Comparison of ENCODE assay signal across 23 cellular contexts in genomic region chr15:69910511-69910910, GRCh38.
"Had no signal": no experiment of that assay in that cellular context is flagged by ENCODE, and none has a peak within 500 bp of the region (broad histone marks: within the 10 kb centered on the region; RNA-seq: fewer than 3 reads in every experiment).

No MANE protein-coding gene starts in this region.

- H3K36me3 Mint-ChIP-seq: activated CD4-positive, alpha-beta memory T cell treated with anti-CD3 and anti-CD28 coated beads for 36 hours; activated naive CD8-positive, alpha-beta T cell treated with anti-CD3 and anti-CD28 coated beads, Interleukin-2, amount 10 ng/mL, durations not matched to agents 7 days and 5 days; T-cell had no signal

- H3K27me3 ChIP-seq: adrenal gland had no signal

- H3K36me3 ChIP-seq: adrenal gland had no signal

- DNase-seq: activated CD4-positive, alpha-beta memory T cell treated with anti-CD3 and anti-CD28 coated beads for 36 hours; activated CD4-positive, alpha-beta T cell treated with anti-CD3 and anti-CD28 coated beads, Interleukin-2, amount 10 ng/mL, durations not matched to agents 7 days and 5 days; activated CD4-positive, CD25-positive, alpha-beta regulatory T cell; activated CD8-positive, alpha-beta memory T cell treated with anti-CD3 and anti-CD28 coated beads for 24 hours; activated gamma-delta T cell; activated naive CD4-positive, alpha-beta T cell treated with anti-CD3 and anti-CD28 coated beads for 36 hours; activated naive CD8-positive, alpha-beta T cell treated with anti-CD3 and anti-CD28 coated beads, Interleukin-2, amount 10 ng/mL, durations not matched to agents 7 days and 5 days; activated T-cell treated with anti-CD3 and anti-CD28 coated beads, Interleukin-2, amount 50 U/mL, for 4 hours; adrenal gland; anterior cingulate cortex; central memory CD4-positive, alpha-beta T cell; KG1; NCI-H2029; NCI-H2107; NCI-H2171 treated with DMSO at 0.1 percent for 48 hours; NCI-H524; OCI-M1; RPMI8226; T-cell had no signal

- H3K9me3 ChIP-seq: adrenal gland had no signal

- H3K4me1 Mint-ChIP-seq: activated CD4-positive, alpha-beta T cell treated with anti-CD3 and anti-CD28 coated beads, Interleukin-2, amount 10 ng/mL, durations not matched to agents 7 days and 5 days; T-cell had no signal

- H3K27ac ChIP-seq: adrenal gland, SK-N-MC, VCaP had no signal

- ATAC-seq: activated T-cell treated with anti-CD3 and anti-CD28 coated beads, Interleukin-2, amount 50 U/mL, for 4 hours; Panc1; Right ventricle myocardium inferior; T-cell had no signal

- H3K4me3 Mint-ChIP-seq: activated CD4-positive, alpha-beta memory T cell treated with anti-CD3 and anti-CD28 coated beads for 36 hours; activated CD4-positive, alpha-beta T cell treated with anti-CD3 and anti-CD28 coated beads, Interleukin-2, amount 10 ng/mL, durations not matched to agents 7 days and 5 days; activated naive CD4-positive, alpha-beta T cell treated with anti-CD3 and anti-CD28 coated beads for 36 hours; activated naive CD8-positive, alpha-beta T cell treated with anti-CD3 and anti-CD28 coated beads, Interleukin-2, amount 10 ng/mL, durations not matched to agents 7 days and 5 days; activated T-cell treated with anti-CD3 and anti-CD28 coated beads, Interleukin-2, amount 50 U/mL, for 4 hours; T-cell had no signal

- H3K27ac Mint-ChIP-seq: activated CD4-positive, alpha-beta memory T cell treated with anti-CD3 and anti-CD28 coated beads for 36 hours; activated CD4-positive, alpha-beta T cell treated with anti-CD3 and anti-CD28 coated beads, Interleukin-2, amount 10 ng/mL, durations not matched to agents 7 days and 5 days; activated naive CD4-positive, alpha-beta T cell treated with anti-CD3 and anti-CD28 coated beads for 36 hours; activated naive CD8-positive, alpha-beta T cell treated with anti-CD3 and anti-CD28 coated beads, Interleukin-2, amount 10 ng/mL, durations not matched to agents 7 days and 5 days; T-cell had no signal

- H3K9me3 Mint-ChIP-seq: activated CD4-positive, alpha-beta memory T cell treated with anti-CD3 and anti-CD28 coated beads for 36 hours; activated naive CD4-positive, alpha-beta T cell treated with anti-CD3 and anti-CD28 coated beads for 36 hours; activated T-cell treated with anti-CD3 and anti-CD28 coated beads, Interleukin-2, amount 50 U/mL, for 4 hours had no signal

- H3K4me3 ChIP-seq: adrenal gland, SK-N-MC had no signal

- H3K4me1 ChIP-seq: adrenal gland had no signal

- H3K27me3 Mint-ChIP-seq: activated CD4-positive, alpha-beta memory T cell treated with anti-CD3 and anti-CD28 coated beads for 36 hours had no signal
